10 cellular contexts compared by ENCODE assay signal in genomic region chr18:11982981-11983380, GRCh38. TPM values are rescaled to one million over a fixed set of nuclear protein-coding genes. Genes with fewer than 3 reads are reported as not detected.
DNase-seq lines count a peak whose midpoint lies in the region; ATAC-seq and TF ChIP-seq lines count a peak whose summit lies in the region.
"Had no signal": no experiment of that assay in that cellular context is flagged by ENCODE, and none has a peak within 500 bp of the region (broad histone marks: within the 10 kb centered on the region; RNA-seq: fewer than 3 reads in every experiment).

No MANE protein-coding gene starts in this region.

- TSS peak; percentile 26 for BruUV-seq in MCF 10A (replicated peaks; lab: Mats Ljungman, UMichigan)

- H3K9me3 ChIP-seq in breast epithelium (no peaks in the 10 kb centered on the region), iPS-20b (ENCODE audit: insufficient read depth, low read depth, low read length) (no peaks in the 10 kb centered on the region), suprapubic skin (no peaks in the 10 kb centered on the region)

- no peak overlapping the region for H3K4me3 ChIP-seq in breast epithelium
- peak overlapping the region; percentile 96 for H3K4me3 ChIP-seq in iPS-20b (ENCODE audit: low read length)
- peak overlapping the region; percentile 82 for H3K4me3 ChIP-seq in suprapubic skin

- H3K4me1 Mint-ChIP-seq in MCF 10A (ENCODE audit: insufficient read depth, unreplicated experiment) (peaks cover 10% of the 10 kb centered on the region), activated B cell treated with CpG ODN at 0.5 μM for 24 hours (peaks cover 18% of the 10 kb centered on the region)

- no peaks in the 10 kb centered on the region for H3K9me3 Mint-ChIP-seq in MCF 10A (ENCODE audit: unreplicated experiment)
- H3K9me3 Mint-ChIP-seq in activated B cell treated with CpG ODN at 0.5 μM for 24 hours = no peaks in the 10 kb centered on the region
- H3K9me3 Mint-ChIP-seq: activated naive CD4-positive, alpha-beta T cell treated with anti-CD3 and anti-CD28 coated beads, Interleukin-2, amount 50 U/mL, for 72 hours had no signal

- no peaks in the 10 kb centered on the region for H3K27me3 Mint-ChIP-seq in MCF 10A (ENCODE audit: insufficient read depth, unreplicated experiment)
- no peaks in the 10 kb centered on the region for H3K27me3 Mint-ChIP-seq in activated B cell treated with CpG ODN at 0.5 μM for 24 hours

- H3K27ac ChIP-seq in breast epithelium (no peak overlapping the region), iPS-20b (ENCODE audit: low read length) (no peak overlapping the region), suprapubic skin (no peak overlapping the region)

- H3K36me3 ChIP-seq in breast epithelium = no peaks in the 10 kb centered on the region
- 0 out of 2 replicates have a peak, but pooled peaks cover 14% of the 10 kb centered on the region for H3K36me3 ChIP-seq in iPS-20b (ENCODE audit: insufficient read depth, low read depth, low read length)
- H3K36me3 ChIP-seq in suprapubic skin = no peaks in the 10 kb centered on the region

- TF ChIP-seq POLR2A in breast epithelium (IDR thresholded peaks at IDR 0.05) = no peak
- TF ChIP-seq POLR2A in suprapubic skin (IDR thresholded peaks at IDR 0.05) = no peak

- no peak for TF ChIP-seq EP300 in suprapubic skin (IDR thresholded peaks at IDR 0.05)

- intact Hi-C loops in MCF 10A (cut with micrococcal nuclease) = loop anchor here (5.0 kb wide), 1 partner anchor 131 kb away; the partner anchor contains the start of gene CHMP1B
- intact Hi-C loops in breast epithelium (cut with DNase I; ENCODE audit: low total_unique reads) = loop anchor here (5.0 kb wide), 1 partner anchor 41 kb away; no protein-coding TSS in a partner anchor
- intact Hi-C loops in activated B cell treated with CpG ODN at 0.5 μM for 24 hours (cut with micrococcal nuclease) = loop anchor here (5.0 to 10.0 kb wide), 7 partner anchors 324 to 1154 kb away; partner anchors contain the start of genes CEP76, PRELID3A, PSMG2 and PTPN2

- H3K36me3 Mint-ChIP-seq in MCF 10A (ENCODE audit: insufficient read depth, unreplicated experiment) (no peaks in the 10 kb centered on the region), activated B cell treated with CpG ODN at 0.5 μM for 24 hours (ENCODE audit: low read depth) (no peaks in the 10 kb centered on the region)
- H3K36me3 Mint-ChIP-seq: activated naive CD4-positive, alpha-beta T cell treated with anti-CD3 and anti-CD28 coated beads, Interleukin-2, amount 50 U/mL, for 72 hours had no signal

- WGBS in suprapubic skin = 73% methylated on average over 4 of the region's 4 CpGs

- POLR2A ChIA-PET in MCF 10A (lab: Yijun Ruan, JAX) = interaction anchor here (0.7 to 4.7 kb wide), 10 partner anchors 10 to 246 kb away, joined by 3 to 97 read pairs (median 6); no protein-coding TSS in a partner anchor
- POLR2A ChIA-PET in activated B cell treated with CpG ODN at 0.5 μM for 24 hours (lab: Charles Lee) = interaction anchor here (3.9 kb wide), 1 partner anchor 35 kb away, joined by 18 read pairs; no protein-coding TSS in a partner anchor

- DNase-seq in MCF 10A (ENCODE audit: unreplicated experiment) (no peak), breast epithelium (ENCODE audit: low spot score in 2 of 2) (no peak), activated B cell treated with CpG ODN at 0.5 μM for 24 hours (no peak), suprapubic skin (ENCODE audit: low spot score in 2 of 2) (peak in 1 of 2 donors; percentile 26), EL (no peak), cerebellar cortex (ENCODE audit: low spot score) (no peak)
- DNase-seq: T-helper 1 cell had no signal

- CTCF ChIA-PET in MCF 10A (lab: Yijun Ruan, JAX) (interaction anchor here (0.6 to 4.9 kb wide), 7 partner anchors 10 to 250 kb away, joined by 3 to 36 read pairs (median 3); no protein-coding TSS in a partner anchor), activated B cell treated with CpG ODN at 0.5 μM for 24 hours (lab: Charles Lee) (interaction anchor here (1.3 to 4.0 kb wide), 3 partner anchors 12 to 47 kb away, joined by 4 to 22 read pairs (median 6); no protein-coding TSS in a partner anchor)

- ATAC-seq in activated B cell treated with CpG ODN at 0.5 μM for 24 hours (ENCODE audit: low read depth) (no peak), HG03196 (IDR thresholded peaks at IDR 0.05; ENCODE audit: unreplicated experiment) (no peak)
- ATAC-seq: activated naive CD4-positive, alpha-beta T cell treated with anti-CD3 and anti-CD28 coated beads, Interleukin-2, amount 50 U/mL, for 72 hours had no signal

- H3K27me3 ChIP-seq in breast epithelium = no peaks in the 10 kb centered on the region
- H3K27me3 ChIP-seq in iPS-20b (ENCODE audit: insufficient read depth, low read length) = no peaks in the 10 kb centered on the region
- H3K27me3 ChIP-seq in suprapubic skin = no peaks in the 10 kb centered on the region

- H3K27ac Mint-ChIP-seq in MCF 10A (ENCODE audit: low read depth, unreplicated experiment) (no peak overlapping the region), activated B cell treated with CpG ODN at 0.5 μM for 24 hours (no peak overlapping the region)

- H3K4me3 Mint-ChIP-seq in MCF 10A (ENCODE audit: unreplicated experiment) = peak overlapping the region; percentile 75
- H3K4me3 Mint-ChIP-seq in activated B cell treated with CpG ODN at 0.5 μM for 24 hours = peak overlapping the region; percentile 15

- no peak for TF ChIP-seq CTCF in MCF 10A (IDR thresholded peaks at IDR 0.05; ENCODE audit: unreplicated experiment)
- no peak for TF ChIP-seq CTCF in breast epithelium (IDR thresholded peaks at IDR 0.05)
- no peak for TF ChIP-seq CTCF in activated B cell treated with CpG ODN at 0.5 μM for 24 hours (IDR thresholded peaks at IDR 0.05)
- TF ChIP-seq CTCF in suprapubic skin (IDR thresholded peaks at IDR 0.05) = no peak

- H3K9ac ChIP-seq in iPS-20b (ENCODE audit: low read depth, low read length) = peak overlapping the region; percentile 43; the same call in 1 of the 2 replicates

- H3K4me1 ChIP-seq in breast epithelium = peaks cover 2 to 6% of the 10 kb centered on the region in 2 donors
- peaks cover 21% of the 10 kb centered on the region; the same call in 1 of the 2 replicates for H3K4me1 ChIP-seq in iPS-20b (ENCODE audit: insufficient read depth, low read length)
- H3K4me1 ChIP-seq in suprapubic skin = peaks cover 58% of the 10 kb centered on the region

RNA-seq across cellular contexts. Expression of gene IMPA2, which starts 1.7 kb away (rescaled TPM):
- total RNA-seq in MCF 10A (2022) (8.8 and 12.8 TPM in 2 replicates), breast epithelium (10 to 100 TPM; 25.2 to 26.5 (median 26.2) TPM), activated B cell treated with CpG ODN at 0.5 μM for 24 hours (5.8 and 7.5 TPM in 2 replicates), suprapubic skin (100 to 1,000 TPM; 234 to 396 (median 363) TPM)

Comparison
In these comparisons a context has a peak if more than half of its experiments do, and no peak if none do; other contexts are left out.
1. H3K4me3 ChIP-seq: peak in iPS-20b (single experiment) and suprapubic skin (single experiment); none in breast epithelium (0 of 3).
2. RNA of gene IMPA2, which starts 1.7 kb away (total RNA-seq): 234 to 396 TPM in suprapubic skin; 25.2 to 26.5 TPM in breast epithelium, 8.8 to 12.8 TPM in MCF 10A and 5.8 to 7.5 TPM in activated B cell treated with CpG ODN at 0.5 μM for 24 hours; every median in the first group is over 4 times any median in the second.